13 cellular contexts compared by ENCODE assay signal in genomic region chr6:125717120-125717731, GRCh38. TPM values are rescaled to one million over a fixed set of nuclear protein-coding genes. Genes with fewer than 3 reads are reported as not detected.
A peak's percentile ranks its signal among the peaks of the same experiment; 100 is the strongest.
DNase-seq lines count a peak whose midpoint lies in the region; ATAC-seq and TF ChIP-seq lines count a peak whose summit lies in the region.
"Had no signal": no experiment of that assay in that cellular context is flagged by ENCODE, and none has a peak within 500 bp of the region (broad histone marks: within the 10 kb centered on the region; RNA-seq: fewer than 3 reads in every experiment).

No MANE protein-coding gene starts in this region.

- TF ChIP-seq CTCF in thyroid gland (IDR thresholded peaks at IDR 0.05): no peak

- peaks cover 8% of the 10 kb centered on the region for H3K27me3 Mint-ChIP-seq in activated T-cell treated with anti-CD3 and anti-CD28 coated beads, Interleukin-2, amount 50 U/mL, for 24 hours
- H3K27me3 Mint-ChIP-seq: type B pancreatic cell had no signal

- intact Hi-C loops in thyroid gland (cut with DNase I): no loop called here

- no peak overlapping the region for H3K27ac Mint-ChIP-seq in activated T-cell treated with anti-CD3 and anti-CD28 coated beads, Interleukin-2, amount 50 U/mL, for 24 hours
- H3K27ac Mint-ChIP-seq: activated naive CD4-positive, alpha-beta T cell treated with anti-CD3 and anti-CD28 coated beads for 36 hours; CD14-positive monocyte; nephron progenitor cell; type B pancreatic cell had no signal

- H3K9me3 ChIP-seq in SJCRH30 (replicated peaks) (no peaks in the 10 kb centered on the region), thyroid gland (no peaks in the 10 kb centered on the region)

- no peaks in the 10 kb centered on the region for H3K27me3 ChIP-seq in SJCRH30
- H3K27me3 ChIP-seq in thyroid gland: no peaks in the 10 kb centered on the region

- H3K4me3 ChIP-seq in SJCRH30 (no peak overlapping the region), thyroid gland (replicated peaks in 1 of 3) (no peak overlapping the region)

- ATAC-seq in GM18498 (IDR thresholded peaks at IDR 0.05; ENCODE audit: unreplicated experiment) (peak; percentile 80), GM21367 (IDR thresholded peaks at IDR 0.05; ENCODE audit: unreplicated experiment) (peak; percentile 79), HG03060 (IDR thresholded peaks at IDR 0.05; ENCODE audit: low read depth, unreplicated experiment) (peak; percentile 77)

- H3K36me3 ChIP-seq in SJCRH30: no peaks in the 10 kb centered on the region
- no peaks in the 10 kb centered on the region for H3K36me3 ChIP-seq in thyroid gland

- H3K4me1 ChIP-seq in SJCRH30 (peaks cover 12% of the 10 kb centered on the region), thyroid gland (no peaks in the 10 kb centered on the region)

- no peak for TF ChIP-seq POLR2A in thyroid gland (IDR thresholded peaks at IDR 0.05)

- H3K4me1 Mint-ChIP-seq in activated T-cell treated with anti-CD3 and anti-CD28 coated beads, Interleukin-2, amount 50 U/mL, for 24 hours (ENCODE audit: low read depth): peaks cover 13% of the 10 kb centered on the region

- WGBS in thyroid gland, 2 donors: 45 to 59% methylated on average over 2 of the region's 2 CpGs

- H3K27ac ChIP-seq in SJCRH30 (no peak overlapping the region), thyroid gland (no peak overlapping the region)

- DNase-seq in SJCRH30: peak; percentile 35 to 49
- no peak for DNase-seq in NCI-H82 treated with DMSO at 0.1 percent for 48 hours (lab: John Stamatoyannopoulos, UW; ENCODE audit: unreplicated experiment)
- no peak for DNase-seq in activated T-cell treated with anti-CD3 and anti-CD28 coated beads, Interleukin-2, amount 50 U/mL, for 24 hours
- DNase-seq in CD1c-positive myeloid dendritic cell (ENCODE audit: extremely low spot score): no peak
- no peak for DNase-seq in thyroid gland
- DNase-seq: activated naive CD4-positive, alpha-beta T cell treated with anti-CD3 and anti-CD28 coated beads for 36 hours; effector CD8-positive, alpha-beta T cell; nephron progenitor cell had no signal

- no peaks in the 10 kb centered on the region for H3K36me3 Mint-ChIP-seq in activated T-cell treated with anti-CD3 and anti-CD28 coated beads, Interleukin-2, amount 50 U/mL, for 24 hours (ENCODE audit: low read depth)
- H3K36me3 Mint-ChIP-seq: CD14-positive monocyte, type B pancreatic cell had no signal

- H3K9me3 Mint-ChIP-seq in activated T-cell treated with anti-CD3 and anti-CD28 coated beads, Interleukin-2, amount 50 U/mL, for 24 hours: no peaks in the 10 kb centered on the region
- H3K9me3 Mint-ChIP-seq: activated naive CD4-positive, alpha-beta T cell treated with anti-CD3 and anti-CD28 coated beads for 36 hours had no signal

- no peak overlapping the region for H3K4me3 Mint-ChIP-seq in activated T-cell treated with anti-CD3 and anti-CD28 coated beads, Interleukin-2, amount 50 U/mL, for 24 hours
- H3K4me3 Mint-ChIP-seq: activated naive CD4-positive, alpha-beta T cell treated with anti-CD3 and anti-CD28 coated beads for 36 hours; CD14-positive monocyte; nephron progenitor cell; type B pancreatic cell had no signal

RNA-seq across cellular contexts. Expression of gene HEY2, which starts 32.2 kb away (rescaled TPM):
- 0.15 and 0.22 TPM in 2 replicates for total RNA-seq in SJCRH30 (2014; rRNA removed; shearing (Covaris generic))
- 1 to 10 TPM; 3.5 to 5.5 (median 5.1) TPM for total RNA-seq in thyroid gland
- total RNA-seq: activated naive CD4-positive, alpha-beta T cell treated with anti-CD3 and anti-CD28 coated beads for 36 hours had no signal

Comparison
In these comparisons a context has a peak if more than half of its experiments do, and no peak if none do; other contexts are left out.
1. DNase-seq: peak in SJCRH30 (2 of 2); none in NCI-H82 treated with DMSO at 0.1 percent for 48 hours (single experiment), activated T-cell treated with anti-CD3 and anti-CD28 coated beads, Interleukin-2, amount 50 U/mL, for 24 hours (single experiment), CD1c-positive myeloid dendritic cell (single experiment) and thyroid gland (0 of 2).
2. Peak in every context shown above with its lines, with median percentiles within 50 percentile points of each other: ATAC-seq.